Comparison of ENCODE assay signal across 16 cellular contexts in the genomic region with DNA sequence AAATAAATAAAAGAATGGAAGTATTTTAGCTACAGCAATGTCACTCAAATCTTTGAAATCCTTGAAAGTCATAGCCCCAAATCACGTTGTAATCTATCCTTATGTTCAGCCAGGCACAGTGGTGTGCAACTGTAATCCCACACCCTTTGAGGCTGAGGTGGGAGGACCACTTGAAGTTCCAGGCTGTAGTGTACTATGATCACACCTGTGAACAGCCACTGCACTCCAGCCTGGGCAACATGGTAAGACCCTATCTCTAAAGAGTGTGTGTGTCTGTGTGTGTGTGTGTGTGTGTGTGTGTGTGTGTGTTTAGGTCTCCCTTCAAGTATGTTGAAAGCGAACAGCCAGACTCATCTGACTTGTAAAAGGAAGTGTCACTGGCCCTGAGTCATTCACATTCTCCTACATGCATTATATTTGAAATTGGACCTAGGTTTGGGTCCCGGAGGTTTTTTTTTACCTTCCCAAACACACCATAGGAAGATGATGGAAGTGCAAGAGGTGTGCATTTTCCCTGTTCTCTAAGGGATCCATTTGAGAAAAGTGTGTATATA. TPM values are rescaled to one million over a fixed set of nuclear protein-coding genes. Genes with fewer than 3 reads are reported as not detected.
DNase-seq lines count a peak whose midpoint lies in the region; ATAC-seq and TF ChIP-seq lines count a peak whose summit lies in the region.
"Had no signal": no experiment of that assay in that cellular context is flagged by ENCODE, and none has a peak within 500 bp of the region (broad histone marks: within the 10 kb centered on the region; RNA-seq: fewer than 3 reads in every experiment).

No MANE protein-coding gene starts in this region.

- H3K9me3 ChIP-seq in SK-N-SH (no peaks in the 10 kb centered on the region), PC-3 (ENCODE audit: low read length) (no peaks in the 10 kb centered on the region), upper lobe of right lung (no peaks in the 10 kb centered on the region)
- H3K9me3 ChIP-seq: ascending aorta, Caco-2, gastrocnemius medialis had no signal

- no peak overlapping the region for H3K27ac Mint-ChIP-seq in stimulated activated effector memory CD8-positive, alpha-beta T cell treated with anti-CD3 and anti-CD28 coated beads, Interleukin-12 subunit alpha, Interleukin-12 subunit beta, amount 100 ng/mL, for 72 hours
- H3K27ac Mint-ChIP-seq: activated CD4-positive, alpha-beta memory T cell treated with anti-CD3 and anti-CD28 coated beads for 36 hours; stimulated activated naive B cell treated with anti-CD40 and anti-IgM and Interleukin-4, amounts not matched to agents 10 μg/mL and 1 μg/mL and 100 μg/mL, for 72 hours had no signal

- H3K27me3 ChIP-seq in SK-N-SH (ENCODE audit: insufficient read depth): no peaks in the 10 kb centered on the region
- H3K27me3 ChIP-seq in PC-3 (ENCODE audit: low read length): no peaks in the 10 kb centered on the region
- no peaks in the 10 kb centered on the region for H3K27me3 ChIP-seq in upper lobe of right lung
- H3K27me3 ChIP-seq: ascending aorta, dorsolateral prefrontal cortex, gastrocnemius medialis had no signal

- no peak overlapping the region for H3K4me3 Mint-ChIP-seq in stimulated activated effector memory CD8-positive, alpha-beta T cell treated with anti-CD3 and anti-CD28 coated beads, Interleukin-12 subunit alpha, Interleukin-12 subunit beta, amount 100 ng/mL, for 72 hours
- H3K4me3 Mint-ChIP-seq: activated CD4-positive, alpha-beta memory T cell treated with anti-CD3 and anti-CD28 coated beads for 36 hours; stimulated activated naive B cell treated with anti-CD40 and anti-IgM and Interleukin-4, amounts not matched to agents 10 μg/mL and 1 μg/mL and 100 μg/mL, for 72 hours had no signal

- H4K20me1 ChIP-seq in SK-N-SH (ENCODE audit: insufficient read depth) (no peaks in the 10 kb centered on the region), PC-3 (ENCODE audit: low read length) (no peaks in the 10 kb centered on the region)

- H3K4me1 Mint-ChIP-seq in stimulated activated effector memory CD8-positive, alpha-beta T cell treated with anti-CD3 and anti-CD28 coated beads, Interleukin-12 subunit alpha, Interleukin-12 subunit beta, amount 100 ng/mL, for 72 hours: peaks cover 4% of the 10 kb centered on the region

- ATAC-seq in SK-N-SH treated with all-trans-retinoic acid at 6 μM for 48 hours: peak; percentile 21
- ATAC-seq in PC-3: peak; percentile 35
- peak; percentile 69 for ATAC-seq in upper lobe of right lung
- ATAC-seq in stimulated activated effector memory CD8-positive, alpha-beta T cell treated with anti-CD3 and anti-CD28 coated beads, Interleukin-12 subunit alpha, Interleukin-12 subunit beta, amount 100 ng/mL, for 72 hours: no peak
- ATAC-seq: gastrocnemius medialis; stimulated activated naive B cell treated with anti-CD40 and anti-IgM and Interleukin-4, amounts not matched to agents 10 μg/mL and 1 μg/mL and 100 μg/mL, for 72 hours had no signal

- POLR2A ChIA-PET in SK-N-SH (lab: Yijun Ruan, JAX): no interaction called here
- POLR2A ChIA-PET in PC-3 (lab: Charles Lee; ENCODE audit: unreplicated experiment): interaction anchor here (0.5 to 0.6 kb wide), 2 partner anchors 12 to 579 kb away, joined by 3 to 5 read pairs; no protein-coding TSS in a partner anchor

- H3K9me3 Mint-ChIP-seq in stimulated activated effector memory CD8-positive, alpha-beta T cell treated with anti-CD3 and anti-CD28 coated beads, Interleukin-12 subunit alpha, Interleukin-12 subunit beta, amount 100 ng/mL, for 72 hours: no peaks in the 10 kb centered on the region
- H3K9me3 Mint-ChIP-seq: activated CD4-positive, alpha-beta memory T cell treated with anti-CD3 and anti-CD28 coated beads for 36 hours; stimulated activated naive B cell treated with anti-CD40 and anti-IgM and Interleukin-4, amounts not matched to agents 10 μg/mL and 1 μg/mL and 100 μg/mL, for 72 hours had no signal

- H3K9ac ChIP-seq in SK-N-SH (no peak overlapping the region), PC-3 (ENCODE audit: low read length) (no peak overlapping the region)

- no peaks in the 10 kb centered on the region for H3K9me2 ChIP-seq in SK-N-SH
- no peaks in the 10 kb centered on the region for H3K9me2 ChIP-seq in PC-3 (replicated peaks; ENCODE audit: low read length)

- no peak for TF ChIP-seq EP300 in SK-N-SH (IDR thresholded peaks at IDR 0.05; ENCODE audit: borderline replicate concordance in 1 of 2, low read depth in 1 of 2, low read length in 1 of 2)

- CTCF ChIA-PET in SK-N-SH (lab: Yijun Ruan, JAX) (no interaction called here), PC-3 (lab: Charles Lee) (no interaction called here)

- DNase-seq in SK-N-SH: no peak
- DNase-seq in PC-3: peak; percentile 71
- peak; percentile 29 for DNase-seq in fibroblast of gingiva (ENCODE audit: low read depth)
- no peak for DNase-seq in upper lobe of right lung
- DNase-seq in NCI-H146 treated with DMSO at 0.1 percent for 48 hours (lab: John Stamatoyannopoulos, UW; ENCODE audit: unreplicated experiment): no peak
- DNase-seq in activated CD4-positive, alpha-beta T cell treated with anti-CD3 and anti-CD28 coated beads for 1 hour: no peak
- no peak for DNase-seq in stimulated activated effector memory CD8-positive, alpha-beta T cell treated with anti-CD3 and anti-CD28 coated beads, Interleukin-12 subunit alpha, Interleukin-12 subunit beta, amount 100 ng/mL, for 72 hours (ENCODE audit: low spot score in 2 of 2)
- DNase-seq: activated CD4-positive, alpha-beta memory T cell treated with anti-CD3 and anti-CD28 coated beads for 36 hours; Caco-2; dorsolateral prefrontal cortex; gastrocnemius medialis; KG1; NCI-H1930; stimulated activated naive B cell treated with anti-CD40 and anti-IgM and Interleukin-4, amounts not matched to agents 10 μg/mL and 1 μg/mL and 100 μg/mL, for 72 hours had no signal

- 31% methylated on average over 3 of the region's 3 CpGs for WGBS in SK-N-SH (ENCODE audit: low lambda C conversion rate)

- H3K27ac ChIP-seq in SK-N-SH (ENCODE audit: low read depth in 2 of 2, low read length in 1 of 2): no peak overlapping the region
- H3K27ac ChIP-seq in PC-3 (ENCODE audit: low read length): no peak overlapping the region
- H3K27ac ChIP-seq in upper lobe of right lung: no peak overlapping the region
- H3K27ac ChIP-seq: ascending aorta, gastrocnemius medialis had no signal

- no peak overlapping the region for H3K4me2 ChIP-seq in SK-N-SH
- no peak overlapping the region for H3K4me2 ChIP-seq in PC-3 (ENCODE audit: low read length)

- H3K79me2 ChIP-seq in SK-N-SH (ENCODE audit: insufficient read depth) (no peaks in the 10 kb centered on the region), PC-3 (ENCODE audit: low read length) (no peaks in the 10 kb centered on the region)

- no peak overlapping the region for H2AFZ ChIP-seq in SK-N-SH (ENCODE audit: low read depth)
- no peak overlapping the region for H2AFZ ChIP-seq in PC-3 (ENCODE audit: low read length)

- TF ChIP-seq RAD21 in SK-N-SH (IDR thresholded peaks at IDR 0.05; ENCODE audit: low read length): no peak

- H3K4me1 ChIP-seq in SK-N-SH (ENCODE audit: control insufficient read depth in 1 of 2, insufficient read depth in 2 of 2, low read depth in 1 of 2, low read length in 1 of 2) (peaks cover 0 to 8% of the 10 kb centered on the region in 2 experiments), PC-3 (ENCODE audit: insufficient read depth, low read length) (peaks cover 28% of the 10 kb centered on the region), upper lobe of right lung (no peaks in the 10 kb centered on the region)
- H3K4me1 ChIP-seq: ascending aorta had no signal

- intact Hi-C loops in PC-3 (cut with micrococcal nuclease): no loop called here
- intact Hi-C loops in upper lobe of right lung (cut with DNase I): no loop called here

- H3K4me3 ChIP-seq in SK-N-SH (ENCODE audit: low read depth in 2 of 2, low read length in 1 of 2) (no peak overlapping the region), PC-3 (ENCODE audit: low read length) (no peak overlapping the region), upper lobe of right lung (no peak overlapping the region)
- H3K4me3 ChIP-seq: ascending aorta, dorsolateral prefrontal cortex, gastrocnemius medialis had no signal

- TF ChIP-seq CTCF in SK-N-SH (IDR thresholded peaks at IDR 0.05) (no peak), PC-3 (conservative IDR thresholded peaks at IDR 0.05; ENCODE audit: low read depth, low read length) (no peak), upper lobe of right lung (IDR thresholded peaks at IDR 0.05) (no peak)

- no TSS peak for BruUV-seq in PC-3 (replicated peaks; lab: Mats Ljungman, UMichigan)

- H3F3A ChIP-seq in SK-N-SH (replicated peaks; ENCODE audit: insufficient read depth) (peaks cover 9% of the 10 kb centered on the region), PC-3 (ENCODE audit: low read length, unreplicated experiment) (no peaks in the 10 kb centered on the region)

- no peaks in the 10 kb centered on the region for H3K36me3 Mint-ChIP-seq in stimulated activated effector memory CD8-positive, alpha-beta T cell treated with anti-CD3 and anti-CD28 coated beads, Interleukin-12 subunit alpha, Interleukin-12 subunit beta, amount 100 ng/mL, for 72 hours
- H3K36me3 Mint-ChIP-seq: activated CD4-positive, alpha-beta memory T cell treated with anti-CD3 and anti-CD28 coated beads for 36 hours; stimulated activated naive B cell treated with anti-CD40 and anti-IgM and Interleukin-4, amounts not matched to agents 10 μg/mL and 1 μg/mL and 100 μg/mL, for 72 hours had no signal

- H3K36me3 ChIP-seq in SK-N-SH (replicated peaks in 1 of 2; ENCODE audit: control insufficient read depth in 1 of 2, insufficient read depth in 2 of 2, low read length in 1 of 2): no peaks in the 10 kb centered on the region
- no peaks in the 10 kb centered on the region for H3K36me3 ChIP-seq in PC-3 (ENCODE audit: low read depth, low read length)
- H3K36me3 ChIP-seq in upper lobe of right lung: no peaks in the 10 kb centered on the region
- H3K36me3 ChIP-seq: ascending aorta, gastrocnemius medialis had no signal

TF ChIP-seq in SK-N-SH, 30 proteins besides CTCF, POLR2A, EP300 and RAD21 (continues in another document):
- TF ChIP-seq, protein P1, sequence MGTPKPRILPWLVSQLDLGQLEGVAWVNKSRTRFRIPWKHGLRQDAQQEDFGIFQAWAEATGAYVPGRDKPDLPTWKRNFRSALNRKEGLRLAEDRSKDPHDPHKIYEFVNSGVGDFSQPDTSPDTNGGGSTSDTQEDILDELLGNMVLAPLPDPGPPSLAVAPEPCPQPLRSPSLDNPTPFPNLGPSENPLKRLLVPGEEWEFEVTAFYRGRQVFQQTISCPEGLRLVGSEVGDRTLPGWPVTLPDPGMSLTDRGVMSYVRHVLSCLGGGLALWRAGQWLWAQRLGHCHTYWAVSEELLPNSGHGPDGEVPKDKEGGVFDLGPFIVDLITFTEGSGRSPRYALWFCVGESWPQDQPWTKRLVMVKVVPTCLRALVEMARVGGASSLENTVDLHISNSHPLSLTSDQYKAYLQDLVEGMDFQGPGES (IDR thresholded peaks at IDR 0.05; ENCODE audit: low read depth, low read length): no peak
- TF ChIP-seq YY1 (IDR thresholded peaks at IDR 0.05; ENCODE audit: low read depth) (no peak), ELF1 (IDR thresholded peaks at IDR 0.05) (no peak), CHD2 (IDR thresholded peaks at IDR 0.05; ENCODE audit: low read length, partially characterized antibody) (no peak), RCOR1 (IDR thresholded peaks at IDR 0.05; ENCODE audit: low read length) (no peak)

RNA-seq across cellular contexts. Expression of a gene that starts 50.1 kb away (rescaled TPM):
- polyA plus RNA-seq in SK-N-SH (2012; rRNA removed): 3.0 and 3.8 TPM in 2 replicates
- 3.8 and 4.3 TPM in 2 replicates for polyA plus RNA-seq in SK-N-SH (2012; cell fraction: cytosol; rRNA removed)
- 2.4 and 5.1 TPM in 2 replicates for polyA plus RNA-seq in SK-N-SH (2012; cell fraction: nucleus; rRNA removed)
- 23.3 and 26.6 TPM in 2 replicates for total RNA-seq in PC-3 (2014; rRNA removed)
- total RNA-seq in upper lobe of right lung: 19.5 TPM

Comparison
In these comparisons a context has a peak if more than half of its experiments do, and no peak if none do; other contexts are left out.
1. DNase-seq: peak in PC-3 (single experiment) and fibroblast of gingiva (single experiment); none in SK-N-SH (single experiment), upper lobe of right lung (single experiment), NCI-H146 treated with DMSO at 0.1 percent for 48 hours (single experiment), activated CD4-positive, alpha-beta T cell treated with anti-CD3 and anti-CD28 coated beads for 1 hour (single experiment) and stimulated activated effector memory CD8-positive, alpha-beta T cell treated with anti-CD3 and anti-CD28 coated beads, Interleukin-12 subunit alpha, Interleukin-12 subunit beta, amount 100 ng/mL, for 72 hours (0 of 2).